12 cellular contexts compared by ENCODE assay signal in genomic region chr10:78442836-78443550, GRCh38.
DNase-seq lines count a peak whose midpoint lies in the region; ATAC-seq, FAIRE-seq and TF ChIP-seq lines count a peak whose summit lies in the region.
"Had no signal": no experiment of that assay in that cellular context is flagged by ENCODE, and none has a peak within 500 bp of the region (broad histone marks: within the 10 kb centered on the region; RNA-seq: fewer than 3 reads in every experiment).

No MANE protein-coding gene starts in this region.

- H3K27ac ChIP-seq in BLaER1: 0 out of 2 replicates have a peak overlapping the region, but pooled peaks have one; percentile 44
- no peak overlapping the region for H3K27ac ChIP-seq in sigmoid colon

- H3K9me3 ChIP-seq in BLaER1: no peaks in the 10 kb centered on the region
- H3K9me3 ChIP-seq in sigmoid colon: no peaks in the 10 kb centered on the region

- H3K9ac ChIP-seq in BLaER1: no peak overlapping the region

- DNase-seq in HTR-8/SVneo (ENCODE audit: insufficient read length, low spot score) (no peak), islet precursor cell (peak; percentile 49), sigmoid colon (peak; percentile 47), A172 (ENCODE audit: low spot score) (no peak), COLO668 (lab: John Stamatoyannopoulos, UW; ENCODE audit: unreplicated experiment) (no peak)
- DNase-seq: CD8-positive, alpha-beta T cell; NCI-H1436 treated with DMSO at 0.1 percent for 48 hours; NCI-H2081 treated with DMSO at 0.1 percent for 48 hours; NCI-H226; PC-3 had no signal

- no peak for TF ChIP-seq CTCF in sigmoid colon (IDR thresholded peaks at IDR 0.05)

- 86 to 90% methylated on average over 13 of the region's 13 CpGs for WGBS in sigmoid colon, 2 donors

- H3K4me2 ChIP-seq in BLaER1: peak overlapping the region; percentile 81

- H3K36me3 ChIP-seq in BLaER1 (no peaks in the 10 kb centered on the region), sigmoid colon (no peaks in the 10 kb centered on the region)

- no peak for TF ChIP-seq POLR2A in sigmoid colon (IDR thresholded peaks at IDR 0.05)

- H3K4me1 ChIP-seq in BLaER1 (peaks cover 45% of the 10 kb centered on the region), sigmoid colon (peaks cover 0 to 18% (median 15%) of the 10 kb centered on the region in 4 donors)

- H3K4me3 ChIP-seq in BLaER1 (no peak overlapping the region), sigmoid colon (no peak overlapping the region)

- H3K27me3 ChIP-seq in BLaER1 (no peaks in the 10 kb centered on the region), sigmoid colon (no peaks in the 10 kb centered on the region)

- FAIRE-seq in HTR-8/SVneo (lab: Jason Lieb, UNC): peak; percentile 88

- no peak for TF ChIP-seq EP300 in sigmoid colon (IDR thresholded peaks at IDR 0.05)

- no peak for ATAC-seq in HG02588 (IDR thresholded peaks at IDR 0.05; ENCODE audit: unreplicated experiment)
- ATAC-seq: CD8-positive, alpha-beta T cell; PC-3 had no signal

- H4K20me1 ChIP-seq in BLaER1: no peaks in the 10 kb centered on the region

- intact Hi-C loops in sigmoid colon (cut with DNase I): no loop called here

Comparison
In these comparisons a context has a peak if more than half of its experiments do, and no peak if none do; other contexts are left out.
1. DNase-seq: peak in islet precursor cell (single experiment) and sigmoid colon (single experiment); none in HTR-8/SVneo (single experiment), A172 (single experiment) and COLO668 (single experiment).